In the genomic region with DNA sequence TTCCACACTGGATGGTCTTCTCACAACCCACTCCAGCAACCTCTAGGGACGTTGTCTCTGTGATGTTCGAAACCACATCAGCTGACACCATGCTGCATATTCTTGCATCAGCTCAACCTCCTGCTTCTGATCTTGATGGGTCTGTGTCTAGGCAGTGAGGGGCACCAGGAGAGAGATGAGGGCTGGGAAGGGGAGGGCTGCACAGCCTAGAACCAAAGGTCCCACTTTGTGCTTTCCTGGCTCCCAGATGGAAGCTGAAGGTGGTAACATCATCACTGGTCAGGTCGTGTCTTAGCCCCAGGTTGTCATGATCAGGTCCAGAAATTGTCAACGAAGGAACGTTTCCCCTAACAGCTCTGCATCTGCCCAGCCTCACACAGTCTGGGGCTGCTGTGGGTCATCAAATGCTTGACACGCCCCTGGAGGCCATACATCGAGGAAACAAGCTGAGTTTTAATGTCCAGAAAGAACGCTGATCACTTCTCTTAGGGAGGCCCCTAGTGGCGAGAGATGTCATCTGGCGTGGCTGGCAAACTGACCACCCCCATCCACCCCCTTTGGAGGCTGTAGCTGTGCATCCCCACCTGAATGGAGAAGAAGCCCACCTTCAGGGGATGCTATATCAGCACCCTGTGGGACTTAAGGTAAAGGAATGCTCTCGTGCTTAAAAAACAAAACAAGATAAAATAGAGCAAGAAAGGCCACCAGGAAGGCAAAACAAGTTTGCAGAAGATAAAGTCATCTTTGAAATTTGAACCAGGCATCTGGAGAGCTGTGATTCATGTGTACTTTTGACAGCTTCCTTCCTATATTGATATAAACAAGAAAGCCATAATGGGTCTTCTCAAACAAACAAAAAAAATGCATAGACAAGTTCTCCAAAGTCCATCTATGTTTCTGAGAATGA, we compare ENCODE assay signal across 7 cellular contexts. TPM values are rescaled to one million over a fixed set of nuclear protein-coding genes. Genes with fewer than 3 reads are reported as not detected.
DNase-seq lines count a peak whose midpoint lies in the region; ATAC-seq and TF ChIP-seq lines count a peak whose summit lies in the region.

No MANE protein-coding gene starts in this region.

- H2AFZ ChIP-seq in DND-41 (ENCODE audit: low read depth, low read length): no peak overlapping the region
- H2AFZ ChIP-seq in OCI-LY7 (ENCODE audit: low read length): peak overlapping the region; percentile 68; the same call in 1 of the 2 replicates

- H4K20me1 ChIP-seq in DND-41 (ENCODE audit: insufficient read depth, low read length): no peaks in the 10 kb centered on the region
- no peaks in the 10 kb centered on the region for H4K20me1 ChIP-seq in OCI-LY7 (ENCODE audit: insufficient read depth, low read length)

- peaks cover 4% of the 10 kb centered on the region for H3K9me3 Mint-ChIP-seq in stimulated activated effector memory CD8-positive, alpha-beta T cell treated with anti-CD3 and anti-CD28 coated beads, Interleukin-12 subunit alpha, Interleukin-12 subunit beta, amount 100 ng/mL, for 72 hours

- H3K4me1 ChIP-seq in DND-41 (ENCODE audit: insufficient read depth, low read length) (peaks cover 51% of the 10 kb centered on the region), OCI-LY7 (ENCODE audit: insufficient read depth, low read length, poor library complexity, severe bottlenecking) (peaks cover 30% of the 10 kb centered on the region)

- H3K27ac ChIP-seq in DND-41 (ENCODE audit: low read length): peak overlapping the region; percentile 92
- H3K27ac ChIP-seq in OCI-LY7 (ENCODE audit: low read depth, low read length, poor library complexity, severe bottlenecking): peak overlapping the region; percentile 8

- in situ Hi-C loops in astrocyte of the cerebellum (cut with HindIII; ENCODE audit: low sequenced_read_pairs): no loop called here

- no peaks in the 10 kb centered on the region for H3K9me2 ChIP-seq in OCI-LY7 (ENCODE audit: insufficient read depth, low read length)

- H3K36me3 Mint-ChIP-seq in stimulated activated effector memory CD8-positive, alpha-beta T cell treated with anti-CD3 and anti-CD28 coated beads, Interleukin-12 subunit alpha, Interleukin-12 subunit beta, amount 100 ng/mL, for 72 hours: peaks cover 13% of the 10 kb centered on the region

- peaks cover 36% of the 10 kb centered on the region for H3K4me1 Mint-ChIP-seq in stimulated activated effector memory CD8-positive, alpha-beta T cell treated with anti-CD3 and anti-CD28 coated beads, Interleukin-12 subunit alpha, Interleukin-12 subunit beta, amount 100 ng/mL, for 72 hours

- peak; percentile 71 for TF ChIP-seq CTCF in DND-41 (IDR thresholded peaks at IDR 0.05; ENCODE audit: borderline replicate concordance, extremely low read depth, low read length, poor library complexity, severe bottlenecking)
- TF ChIP-seq CTCF in OCI-LY7 (conservative IDR thresholded peaks at IDR 0.05; ENCODE audit: low read length): peak; percentile 100
- TF ChIP-seq CTCF in astrocyte of the cerebellum (IDR thresholded peaks at IDR 0.05; ENCODE audit: low read depth, low read length, missing control alignments): peak; percentile 93

- peaks cover 9% of the 10 kb centered on the region for H3K9me3 ChIP-seq in DND-41 (ENCODE audit: insufficient read depth, low read length, severe bottlenecking)
- no peaks in the 10 kb centered on the region; the same call in 1 of the 2 replicates for H3K9me3 ChIP-seq in OCI-LY7 (ENCODE audit: low read length)

- intact Hi-C loops in OCI-LY7 (cut with micrococcal nuclease; ENCODE audit: unreplicated experiment): loop anchor here (1.0 to 5.0 kb wide), 6 partner anchors 37 to 194 kb away; no protein-coding TSS in a partner anchor

- no peaks in the 10 kb centered on the region for H3K79me2 ChIP-seq in DND-41 (ENCODE audit: insufficient read depth, low read length)
- no peaks in the 10 kb centered on the region for H3K79me2 ChIP-seq in OCI-LY7 (ENCODE audit: insufficient read depth, low read depth, low read length)

- peak overlapping the region; percentile 44 for H3K9ac ChIP-seq in DND-41 (ENCODE audit: low read depth, low read length)

- H3K4me2 ChIP-seq in DND-41 (ENCODE audit: insufficient read depth, low read length) (peak overlapping the region; percentile 35), OCI-LY7 (ENCODE audit: low read length) (peak overlapping the region; percentile 36)

- ATAC-seq in DND-41 (ENCODE audit: insufficient read depth, low read depth) (peak; percentile 86), GM19463 (IDR thresholded peaks at IDR 0.05; ENCODE audit: unreplicated experiment) (peak; percentile 76)
- ATAC-seq in stimulated activated effector memory CD8-positive, alpha-beta T cell treated with anti-CD3 and anti-CD28 coated beads, Interleukin-12 subunit alpha, Interleukin-12 subunit beta, amount 100 ng/mL, for 72 hours: peak; percentile 76

- H3K36me3 ChIP-seq in DND-41 (ENCODE audit: insufficient read depth, low read length) (peaks cover 9% of the 10 kb centered on the region), OCI-LY7 (ENCODE audit: insufficient read depth, low read length) (no peaks in the 10 kb centered on the region; the same call in 1 of the 2 replicates)

- H3K4me3 Mint-ChIP-seq in stimulated activated effector memory CD8-positive, alpha-beta T cell treated with anti-CD3 and anti-CD28 coated beads, Interleukin-12 subunit alpha, Interleukin-12 subunit beta, amount 100 ng/mL, for 72 hours: peak overlapping the region; percentile 45

- CTCF ChIA-PET in OCI-LY7 (lab: Charles Lee; ENCODE audit: unreplicated experiment): interaction anchor here (0.6 to 1.9 kb wide), 26 partner anchors 10 to 217 kb away, joined by 3 to 11 read pairs (median 3); no protein-coding TSS in a partner anchor

- peak overlapping the region; percentile 91 for H3K27ac Mint-ChIP-seq in stimulated activated effector memory CD8-positive, alpha-beta T cell treated with anti-CD3 and anti-CD28 coated beads, Interleukin-12 subunit alpha, Interleukin-12 subunit beta, amount 100 ng/mL, for 72 hours

- H3K4me3 ChIP-seq in DND-41 (ENCODE audit: low read depth in 1 of 2, low read length in 2 of 2) (no peak overlapping the region), OCI-LY7 (ENCODE audit: low read depth, low read length, poor library complexity, severe bottlenecking) (no peak overlapping the region), astrocyte of the cerebellum (ENCODE audit: low read depth, low read length) (no peak overlapping the region)

- no TSS peak for BruUV-seq in OCI-LY7 (replicated peaks; lab: Mats Ljungman, UMichigan)

- POLR2A ChIA-PET in OCI-LY7 (lab: Charles Lee): interaction anchor here (0.5 to 3.1 kb wide), 33 partner anchors 8 to 219 kb away, joined by 3 to 23 read pairs (median 4); partner anchors contain the start of genes ARSG and SLC16A6

- H3K27me3 ChIP-seq in DND-41 (ENCODE audit: insufficient read depth, low read length, poor library complexity): no peaks in the 10 kb centered on the region

- DNase-seq in DND-41 (peak; percentile 89), HK-2 (ENCODE audit: unreplicated experiment) (peak; percentile 50), OCI-LY7 (ENCODE audit: low spot score) (peak; percentile 92), astrocyte of the cerebellum (ENCODE audit: low read depth) (peak; percentile 35), iPS-NIHi11 (ENCODE audit: low spot score) (peak; percentile 91)
- peak; percentile 23 to 80 for DNase-seq in stimulated activated effector memory CD8-positive, alpha-beta T cell treated with anti-CD3 and anti-CD28 coated beads, Interleukin-12 subunit alpha, Interleukin-12 subunit beta, amount 100 ng/mL, for 72 hours (ENCODE audit: low spot score in 2 of 2)

RNA-seq across cellular contexts. Expression of gene WIPI1, which starts 58.3 kb away (rescaled TPM):
- 31.7 and 34.4 TPM in 2 replicates for total RNA-seq in OCI-LY7 (2014; rRNA removed; shearing (Covaris generic))
- total RNA-seq in OCI-LY7 (2022): 43.5 and 59.2 TPM in 2 replicates

Comparison
In these comparisons a context has a peak if more than half of its experiments do, and no peak if none do; other contexts are left out.
1. DNase-seq: peak in every context shown above with its lines; median percentile 92 in OCI-LY7; 91 in iPS-NIHi11; 89 in DND-41; 52 in stimulated activated effector memory CD8-positive, alpha-beta T cell treated with anti-CD3 and anti-CD28 coated beads, Interleukin-12 subunit alpha, Interleukin-12 subunit beta, amount 100 ng/mL, for 72 hours; 50 in HK-2; 35 in astrocyte of the cerebellum.